In genomic region chr17:75508848-75509450, GRCh38 we compare ENCODE assay signal across 2 cellular contexts.
TF ChIP-seq lines count a peak whose summit lies in the region.

No MANE protein-coding gene starts in this region.

TF ChIP-seq in A549, 52 proteins besides CTCF, POLR2A, EP300 and RAD21:
- no peak for TF ChIP-seq ZSCAN20 (CRISPR knock-in tag; IDR thresholded peaks at IDR 0.05)
- TF ChIP-seq FOSL2 (IDR thresholded peaks at IDR 0.05) = no peak
- no peak for TF ChIP-seq FOSL2 (CRISPR knock-in tag; IDR thresholded peaks at IDR 0.05)
- TF ChIP-seq CBX8 (IDR thresholded peaks at IDR 0.05) = no peak
- TF ChIP-seq POLR2AphosphoS2 (conservative IDR thresholded peaks at IDR 0.05; ENCODE audit: low read length) = no peak
- no peak for TF ChIP-seq RARB (CRISPR knock-in tag; IDR thresholded peaks at IDR 0.05)
- TF ChIP-seq ESRRA (IDR thresholded peaks at IDR 0.05; ENCODE audit: borderline replicate concordance, low read length) = no peak
- TF ChIP-seq NPAS2 (CRISPR knock-in tag; IDR thresholded peaks at IDR 0.05; ENCODE audit: borderline replicate concordance) = no peak
- no peak for TF ChIP-seq TFCP2L1 (CRISPR knock-in tag; IDR thresholded peaks at IDR 0.05)
- TF ChIP-seq HMGXB4 (CRISPR knock-in tag; IDR thresholded peaks at IDR 0.05; ENCODE audit: borderline replicate concordance) = no peak
- TF ChIP-seq HOXA7 (CRISPR knock-in tag; IDR thresholded peaks at IDR 0.05) = no peak
- TF ChIP-seq MAZ (IDR thresholded peaks at IDR 0.05; ENCODE audit: borderline replicate concordance, low read depth, low read length) = no peak
- no peak for TF ChIP-seq NR3C1 (IDR thresholded peaks at IDR 0.05)
- no peak for TF ChIP-seq RNF2 (IDR thresholded peaks at IDR 0.05; ENCODE audit: borderline replicate concordance, low read depth)

TF ChIP-seq in HepG2, 621 proteins besides CTCF, POLR2A, EP300 and RAD21:
- TF ChIP-seq ZNF263 (CRISPR knock-in tag; IDR thresholded peaks at IDR 0.05) (0 out of 2 replicates have a peak, but pooled peaks have one; percentile 10), ZNF788 (CRISPR knock-in tag; IDR thresholded peaks at IDR 0.05; ENCODE audit: borderline replicate concordance) (no peak), ZNF414 (CRISPR knock-in tag; IDR thresholded peaks at IDR 0.05) (no peak), ZNF333 (CRISPR knock-in tag; IDR thresholded peaks at IDR 0.05; ENCODE audit: borderline replicate concordance) (0 out of 2 replicates have a peak, but pooled peaks have one; percentile 0), TBL1XR1 (IDR thresholded peaks at IDR 0.05; ENCODE audit: borderline replicate concordance, low read length, partially characterized antibody) (no peak)
